Comparison of ENCODE assay signal across 17 cellular contexts in the genomic region with DNA sequence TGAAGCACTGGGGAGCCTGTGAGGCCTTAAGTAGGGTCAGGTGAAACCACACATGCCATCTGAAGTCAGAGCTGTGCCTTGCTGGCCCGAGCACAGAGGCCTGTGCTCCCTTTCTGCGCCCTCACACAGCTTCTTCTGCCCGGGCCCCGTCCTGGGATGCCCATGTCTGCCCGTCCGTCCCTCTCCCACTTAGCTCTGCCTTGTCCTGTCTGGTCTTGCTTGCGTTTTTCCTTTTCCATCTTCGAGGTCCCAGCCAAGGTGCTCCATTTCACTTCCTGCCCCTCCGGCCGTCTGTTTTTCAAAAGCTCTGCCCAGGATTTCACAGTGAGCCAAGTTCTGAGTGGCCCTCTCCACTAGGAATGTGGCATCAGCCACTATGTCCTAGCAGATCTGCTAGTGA. TPM values are rescaled to one million over a fixed set of nuclear protein-coding genes. Genes with fewer than 3 reads are reported as not detected.
DNase-seq lines count a peak whose midpoint lies in the region; ATAC-seq and TF ChIP-seq lines count a peak whose summit lies in the region.
"Had no signal": no experiment of that assay in that cellular context is flagged by ENCODE, and none has a peak within 500 bp of the region (broad histone marks: within the 10 kb centered on the region; RNA-seq: fewer than 3 reads in every experiment).

No MANE protein-coding gene starts in this region.

- H3K27me3 Mint-ChIP-seq in T-helper 17 cell (no peaks in the 10 kb centered on the region), neural progenitor cell (ENCODE audit: insufficient read depth, low read depth) (peaks cover 2% of the 10 kb centered on the region)
- H3K27me3 Mint-ChIP-seq: activated naive CD4-positive, alpha-beta T cell treated with anti-CD3 and anti-CD28 coated beads, Interleukin-2, amount 50 U/mL, for 24 hours; IgD-negative memory B cell had no signal

- H3K4me3 ChIP-seq in HEK293 (ENCODE audit: low read depth, low read length) (no peak overlapping the region), epithelial cell of esophagus (ENCODE audit: low read length) (no peak overlapping the region), neural progenitor cell (no peak overlapping the region)
- H3K4me3 ChIP-seq: SK-N-MC, upper lobe of left lung had no signal

- POLR2A ChIA-PET in HEK293 (lab: Yijun Ruan, JAX) = no interaction called here

- H3K27ac Mint-ChIP-seq in T-helper 17 cell (peak overlapping the region; percentile 16), neural progenitor cell (peak overlapping the region; percentile 44)
- H3K27ac Mint-ChIP-seq: activated naive CD4-positive, alpha-beta T cell treated with anti-CD3 and anti-CD28 coated beads, Interleukin-2, amount 50 U/mL, for 24 hours had no signal

- no peaks in the 10 kb centered on the region for H3K79me2 ChIP-seq in neural progenitor cell (ENCODE audit: low read depth)
- H3K79me2 ChIP-seq: parathyroid adenoma had no signal

- H2AFZ ChIP-seq in neural progenitor cell (replicated peaks) = no peak overlapping the region
- H2AFZ ChIP-seq: parathyroid adenoma had no signal

- H3K4me3 Mint-ChIP-seq in T-helper 17 cell (no peak overlapping the region), neural progenitor cell (no peak overlapping the region)
- H3K4me3 Mint-ChIP-seq: activated naive CD4-positive, alpha-beta T cell treated with anti-CD3 and anti-CD28 coated beads, Interleukin-2, amount 50 U/mL, for 24 hours; IgD-negative memory B cell had no signal

- H3K27me3 ChIP-seq in neural progenitor cell = no peaks in the 10 kb centered on the region
- H3K27me3 ChIP-seq: upper lobe of left lung had no signal

- H3K4me1 ChIP-seq in HEK293 (ENCODE audit: control insufficient read depth, insufficient read depth, low read length) (no peaks in the 10 kb centered on the region), neural progenitor cell (no peaks in the 10 kb centered on the region)
- H3K4me1 ChIP-seq: parathyroid adenoma had no signal

- H3K9me3 ChIP-seq in HEK293 (ENCODE audit: control insufficient read depth, insufficient read depth, low read depth, low read length) = no peaks in the 10 kb centered on the region
- H3K9me3 ChIP-seq in T-helper 17 cell (ENCODE audit: control insufficient read depth, low read length, poor library complexity, severe bottlenecking) = no peaks in the 10 kb centered on the region
- H3K9me3 ChIP-seq in neural progenitor cell (ENCODE audit: low read depth) = no peaks in the 10 kb centered on the region
- H3K9me3 ChIP-seq: upper lobe of left lung had no signal

- CTCF ChIA-PET in HEK293 (lab: Yijun Ruan, JAX) = interaction anchor here (0.7 to 1.5 kb wide), 5 partner anchors 26 to 154 kb away, joined by 3 to 10 read pairs (median 3); no protein-coding TSS in a partner anchor

- no peak overlapping the region for H3K4me2 ChIP-seq in neural progenitor cell

- no peak for DNase-seq in T-helper 17 cell
- DNase-seq in epithelial cell of esophagus (ENCODE audit: low read depth) = peak; percentile 43
- no peak for DNase-seq in neural progenitor cell (ENCODE audit: low spot score)
- no peak for DNase-seq in activated effector memory CD4-positive, alpha-beta T cell treated with anti-CD3 and anti-CD28 coated beads, Interleukin-2, amount 50 U/mL, for 16 hours
- no peak for DNase-seq in SW480 (ENCODE audit: low spot score)
- no peak for DNase-seq in NCI-H1694 (lab: John Stamatoyannopoulos, UW)
- no peak for DNase-seq in AG20443 (ENCODE audit: low spot score)
- DNase-seq: activated CD4-positive, alpha-beta T cell treated with anti-CD3 and anti-CD28 coated beads for 4 hours; foreskin fibroblast; NCI-H2081 treated with DMSO at 0.1 percent for 48 hours; NCI-H69; upper lobe of left lung had no signal

- no peak overlapping the region for H3K9ac ChIP-seq in neural progenitor cell
- H3K9ac ChIP-seq: parathyroid adenoma had no signal

- ATAC-seq in T-helper 17 cell = no peak

- H3K36me3 Mint-ChIP-seq in T-helper 17 cell (ENCODE audit: low read depth) (no peaks in the 10 kb centered on the region), neural progenitor cell (peaks cover 13% of the 10 kb centered on the region)

- H4K20me1 ChIP-seq in neural progenitor cell (ENCODE audit: low read depth) = peaks cover 8% of the 10 kb centered on the region

- H3K36me3 ChIP-seq in HEK293 (ENCODE audit: control insufficient read depth in 2 of 2, insufficient read depth in 1 of 2, low read length in 2 of 2) (peaks cover 0 to 69% of the 10 kb centered on the region in 2 experiments; a peak in 2 of 3 replicates), neural progenitor cell (no peaks in the 10 kb centered on the region)

- H3F3A ChIP-seq in neural progenitor cell (ENCODE audit: low read depth) = peaks cover 7% of the 10 kb centered on the region

- H3K27ac ChIP-seq in HEK293 (ENCODE audit: extremely low read depth, low read depth, low read length) = 0 out of 2 replicates have a peak overlapping the region, but pooled peaks have one; percentile 9
- H3K27ac ChIP-seq in neural progenitor cell = no peak overlapping the region
- H3K27ac ChIP-seq: parathyroid adenoma, SK-N-MC had no signal

- H3K4me1 Mint-ChIP-seq in T-helper 17 cell = peaks cover 2% of the 10 kb centered on the region
- H3K4me1 Mint-ChIP-seq in neural progenitor cell = no peaks in the 10 kb centered on the region
- H3K4me1 Mint-ChIP-seq: activated naive CD4-positive, alpha-beta T cell treated with anti-CD3 and anti-CD28 coated beads, Interleukin-2, amount 50 U/mL, for 24 hours had no signal

- no peaks in the 10 kb centered on the region for H3K9me3 Mint-ChIP-seq in neural progenitor cell
- H3K9me3 Mint-ChIP-seq: activated naive CD4-positive, alpha-beta T cell treated with anti-CD3 and anti-CD28 coated beads, Interleukin-2, amount 50 U/mL, for 24 hours; IgD-negative memory B cell had no signal

- TF ChIP-seq CTCF in HEK293 (tag by site-specific recombination; IDR thresholded peaks at IDR 0.05) = no peak
- no peak for TF ChIP-seq CTCF in epithelial cell of esophagus (IDR thresholded peaks at IDR 0.05; ENCODE audit: insufficient read depth, low read depth, low read length, missing control alignments)
- no peak for TF ChIP-seq CTCF in neural progenitor cell (IDR thresholded peaks at IDR 0.05)

TF ChIP-seq in HEK293, 187 proteins besides CTCF, POLR2A, EP300 and RAD21:
- TF ChIP-seq ZNF600 (tag by site-specific recombination; IDR thresholded peaks at IDR 0.05) = 0 out of 2 replicates have a peak, but pooled peaks have one; percentile 1
- no peak for TF ChIP-seq ZNF664 (tag by site-specific recombination; IDR thresholded peaks at IDR 0.05)

RNA-seq across cellular contexts. Expression of gene PYGB, which starts 45.6 kb away (rescaled TPM):
- total RNA-seq in T-helper 17 cell = 10 to 100 TPM; 28.6 to 53.1 TPM
- 40.9 and 76.7 TPM in 2 replicates for total RNA-seq in neural progenitor cell (ENCODE audit: low replicate concordance)
